1 cellular context compared by ENCODE assay signal in the genomic region with DNA sequence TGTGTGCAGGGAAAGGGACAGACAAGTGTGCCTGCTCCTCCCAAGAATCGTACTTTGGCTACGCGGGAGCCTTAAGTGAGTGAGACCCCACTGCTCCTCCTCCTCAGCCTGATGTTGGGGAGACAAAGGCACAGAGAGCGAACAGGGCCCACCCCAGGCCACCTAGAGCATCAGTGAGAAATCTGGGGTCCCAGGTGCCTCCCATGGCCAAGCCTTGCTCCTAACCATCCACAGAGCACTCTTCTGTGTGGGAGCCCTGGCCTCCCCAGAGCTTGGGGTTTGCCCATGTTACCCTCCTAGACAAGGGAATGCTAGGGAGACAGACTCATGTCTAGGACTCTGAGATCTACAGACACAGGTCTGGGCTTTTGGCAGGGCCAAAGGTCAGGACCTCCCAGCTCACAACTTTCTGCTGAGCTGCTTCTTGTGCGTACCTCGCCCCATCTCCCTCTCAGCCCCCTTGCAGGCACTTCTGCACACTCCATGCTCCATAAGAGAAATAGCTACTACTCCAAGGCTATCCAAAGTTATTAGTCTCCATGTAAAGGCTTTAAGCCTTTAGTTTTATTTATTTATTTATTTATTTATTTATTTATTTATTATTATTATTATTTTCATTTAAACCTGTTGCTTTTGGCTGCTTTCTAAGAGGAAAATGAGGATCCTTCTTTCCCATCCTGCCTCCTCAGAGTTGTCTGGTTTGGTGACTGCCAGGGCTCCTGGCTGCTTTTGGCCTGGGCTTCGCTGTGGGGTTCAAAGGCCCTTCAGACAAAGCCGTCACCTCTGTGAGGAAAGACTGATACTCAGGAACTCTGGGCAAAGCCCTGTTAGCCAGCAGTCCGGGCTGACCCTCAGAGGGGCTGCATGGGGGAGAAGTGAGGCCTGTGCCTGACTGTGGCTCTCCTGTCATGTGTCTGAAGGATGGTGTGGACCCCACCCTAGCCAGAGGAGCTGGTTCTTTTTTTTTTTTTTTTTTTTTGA.
TF ChIP-seq lines count a peak whose summit lies in the region.

No MANE protein-coding gene starts in this region.

TF ChIP-seq in HEK293, 187 proteins besides CTCF, POLR2A, EP300 and RAD21 (continued from another document):
- TF ChIP-seq, protein P1, sequence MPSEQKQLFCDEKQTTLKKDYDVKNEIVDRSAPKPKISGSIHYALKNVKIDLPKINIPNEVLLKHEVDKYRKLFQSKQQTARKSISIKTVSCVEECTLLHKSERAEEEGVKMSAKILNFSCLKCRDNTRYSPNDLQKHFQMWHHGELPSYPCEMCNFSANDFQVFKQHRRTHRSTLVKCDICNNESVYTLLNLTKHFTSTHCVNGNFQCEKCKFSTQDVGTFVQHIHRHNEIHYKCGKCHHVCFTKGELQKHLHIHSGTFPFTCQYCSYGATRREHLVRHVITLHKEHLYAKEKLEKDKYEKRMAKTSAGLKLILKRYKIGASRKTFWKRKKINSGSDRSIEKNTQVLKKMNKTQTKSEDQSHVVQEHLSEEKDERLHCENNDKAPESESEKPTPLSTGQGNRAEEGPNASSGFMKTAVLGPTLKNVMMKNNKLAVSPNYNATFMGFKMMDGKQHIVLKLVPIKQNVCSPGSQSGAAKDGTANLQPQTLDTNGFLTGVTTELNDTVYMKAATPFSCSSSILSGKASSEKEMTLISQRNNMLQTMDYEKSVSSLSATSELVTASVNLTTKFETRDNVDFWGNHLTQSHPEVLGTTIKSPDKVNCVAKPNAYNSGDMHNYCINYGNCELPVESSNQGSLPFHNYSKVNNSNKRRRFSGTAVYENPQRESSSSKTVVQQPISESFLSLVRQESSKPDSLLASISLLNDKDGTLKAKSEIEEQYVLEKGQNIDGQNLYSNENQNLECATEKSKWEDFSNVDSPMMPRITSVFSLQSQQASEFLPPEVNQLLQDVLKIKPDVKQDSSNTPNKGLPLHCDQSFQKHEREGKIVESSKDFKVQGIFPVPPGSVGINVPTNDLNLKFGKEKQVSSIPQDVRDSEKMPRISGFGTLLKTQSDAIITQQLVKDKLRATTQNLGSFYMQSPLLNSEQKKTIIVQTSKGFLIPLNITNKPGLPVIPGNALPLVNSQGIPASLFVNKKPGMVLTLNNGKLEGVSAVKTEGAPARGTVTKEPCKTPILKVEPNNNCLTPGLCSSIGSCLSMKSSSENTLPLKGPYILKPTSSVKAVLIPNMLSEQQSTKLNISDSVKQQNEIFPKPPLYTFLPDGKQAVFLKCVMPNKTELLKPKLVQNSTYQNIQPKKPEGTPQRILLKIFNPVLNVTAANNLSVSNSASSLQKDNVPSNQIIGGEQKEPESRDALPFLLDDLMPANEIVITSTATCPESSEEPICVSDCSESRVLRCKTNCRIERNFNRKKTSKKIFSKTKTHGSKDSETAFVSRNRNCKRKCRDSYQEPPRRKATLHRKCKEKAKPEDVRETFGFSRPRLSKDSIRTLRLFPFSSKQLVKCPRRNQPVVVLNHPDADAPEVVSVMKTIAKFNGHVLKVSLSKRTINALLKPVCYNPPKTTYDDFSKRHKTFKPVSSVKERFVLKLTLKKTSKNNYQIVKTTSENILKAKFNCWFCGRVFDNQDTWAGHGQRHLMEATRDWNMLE (tag by site-specific recombination; conservative IDR thresholded peaks at IDR 0.05; ENCODE audit: low read depth), result peak; percentile 52; the same call in 1 of the 2 replicates
- TF ChIP-seq ZNF146 (tag by site-specific recombination; IDR thresholded peaks at IDR 0.05) (no peak), SP7 (tag by site-specific recombination; IDR thresholded peaks at IDR 0.05) (no peak), ZNF768 (tag by site-specific recombination; IDR thresholded peaks at IDR 0.05) (no peak), GLI2 (tag by site-specific recombination; IDR thresholded peaks at IDR 0.05; ENCODE audit: borderline replicate concordance, low read depth) (no peak), ZFP69B (tag by site-specific recombination; IDR thresholded peaks at IDR 0.05) (no peak), KLF7 (tag by site-specific recombination; IDR thresholded peaks at IDR 0.05; ENCODE audit: borderline replicate concordance) (no peak), ZBTB20 (tag by site-specific recombination; IDR thresholded peaks at IDR 0.05) (no peak), SALL2 (tag by site-specific recombination; IDR thresholded peaks at IDR 0.05; ENCODE audit: borderline replicate concordance) (no peak), ZNF785 (tag by site-specific recombination; IDR thresholded peaks at IDR 0.05) (no peak), ZFP37 (tag by site-specific recombination; IDR thresholded peaks at IDR 0.05) (no peak), ZNF426 (tag by site-specific recombination; IDR thresholded peaks at IDR 0.05) (peak; percentile 43), KLF16 (tag by site-specific recombination; IDR thresholded peaks at IDR 0.05) (no peak), ZNF596 (tag by site-specific recombination; IDR thresholded peaks at IDR 0.05) (no peak), ZBTB21 (tag by site-specific recombination; IDR thresholded peaks at IDR 0.05) (no peak), HOXA7 (CRISPR knock-in tag; IDR thresholded peaks at IDR 0.05; ENCODE audit: borderline replicate concordance) (no peak), PRDM1 (tag by site-specific recombination; IDR thresholded peaks at IDR 0.05) (no peak), ZNF37A (tag by site-specific recombination; IDR thresholded peaks at IDR 0.05) (no peak), ZNF571 (tag by site-specific recombination; IDR thresholded peaks at IDR 0.05) (no peak), ZNF266 (tag by site-specific recombination; IDR thresholded peaks at IDR 0.05; ENCODE audit: low read depth) (no peak), YY2 (tag by site-specific recombination; IDR thresholded peaks at IDR 0.05) (no peak), ZNF76 (tag by site-specific recombination; IDR thresholded peaks at IDR 0.05; ENCODE audit: borderline replicate concordance, low read depth) (no peak), ZNF138 (tag by site-specific recombination; IDR thresholded peaks at IDR 0.05; ENCODE audit: borderline replicate concordance) (no peak), ZNF16 (tag by site-specific recombination; IDR thresholded peaks at IDR 0.05; ENCODE audit: low read depth) (no peak)
- TF ChIP-seq, protein P2, sequence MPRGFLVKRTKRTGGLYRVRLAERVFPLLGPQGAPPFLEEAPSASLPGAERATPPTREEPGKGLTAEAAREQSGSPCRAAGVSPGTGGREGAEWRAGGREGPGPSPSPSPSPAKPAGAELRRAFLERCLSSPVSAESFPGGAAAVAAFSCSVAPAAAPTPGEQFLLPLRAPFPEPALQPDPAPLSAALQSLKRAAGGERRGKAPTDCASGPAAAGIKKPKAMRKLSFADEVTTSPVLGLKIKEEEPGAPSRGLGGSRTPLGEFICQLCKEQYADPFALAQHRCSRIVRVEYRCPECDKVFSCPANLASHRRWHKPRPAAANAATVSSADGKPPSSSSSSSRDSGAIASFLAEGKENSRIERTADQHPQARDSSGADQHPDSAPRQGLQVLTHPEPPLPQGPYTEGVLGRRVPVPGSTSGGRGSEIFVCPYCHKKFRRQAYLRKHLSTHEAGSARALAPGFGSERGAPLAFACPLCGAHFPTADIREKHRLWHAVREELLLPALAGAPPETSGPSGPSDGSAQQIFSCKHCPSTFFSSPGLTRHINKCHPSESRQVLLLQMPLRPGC (tag by site-specific recombination; IDR thresholded peaks at IDR 0.05), result no peak
- TF ChIP-seq, protein P3, sequence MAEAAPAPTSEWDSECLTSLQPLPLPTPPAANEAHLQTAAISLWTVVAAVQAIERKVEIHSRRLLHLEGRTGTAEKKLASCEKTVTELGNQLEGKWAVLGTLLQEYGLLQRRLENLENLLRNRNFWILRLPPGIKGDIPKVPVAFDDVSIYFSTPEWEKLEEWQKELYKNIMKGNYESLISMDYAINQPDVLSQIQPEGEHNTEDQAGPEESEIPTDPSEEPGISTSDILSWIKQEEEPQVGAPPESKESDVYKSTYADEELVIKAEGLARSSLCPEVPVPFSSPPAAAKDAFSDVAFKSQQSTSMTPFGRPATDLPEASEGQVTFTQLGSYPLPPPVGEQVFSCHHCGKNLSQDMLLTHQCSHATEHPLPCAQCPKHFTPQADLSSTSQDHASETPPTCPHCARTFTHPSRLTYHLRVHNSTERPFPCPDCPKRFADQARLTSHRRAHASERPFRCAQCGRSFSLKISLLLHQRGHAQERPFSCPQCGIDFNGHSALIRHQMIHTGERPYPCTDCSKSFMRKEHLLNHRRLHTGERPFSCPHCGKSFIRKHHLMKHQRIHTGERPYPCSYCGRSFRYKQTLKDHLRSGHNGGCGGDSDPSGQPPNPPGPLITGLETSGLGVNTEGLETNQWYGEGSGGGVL (tag by site-specific recombination; IDR thresholded peaks at IDR 0.05), result no peak
- TF ChIP-seq, protein P4, sequence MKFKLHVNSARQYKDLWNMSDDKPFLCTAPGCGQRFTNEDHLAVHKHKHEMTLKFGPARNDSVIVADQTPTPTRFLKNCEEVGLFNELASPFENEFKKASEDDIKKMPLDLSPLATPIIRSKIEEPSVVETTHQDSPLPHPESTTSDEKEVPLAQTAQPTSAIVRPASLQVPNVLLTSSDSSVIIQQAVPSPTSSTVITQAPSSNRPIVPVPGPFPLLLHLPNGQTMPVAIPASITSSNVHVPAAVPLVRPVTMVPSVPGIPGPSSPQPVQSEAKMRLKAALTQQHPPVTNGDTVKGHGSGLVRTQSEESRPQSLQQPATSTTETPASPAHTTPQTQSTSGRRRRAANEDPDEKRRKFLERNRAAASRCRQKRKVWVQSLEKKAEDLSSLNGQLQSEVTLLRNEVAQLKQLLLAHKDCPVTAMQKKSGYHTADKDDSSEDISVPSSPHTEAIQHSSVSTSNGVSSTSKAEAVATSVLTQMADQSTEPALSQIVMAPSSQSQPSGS (tag by site-specific recombination; IDR thresholded peaks at IDR 0.05; ENCODE audit: low read depth), result no peak
- TF ChIP-seq, protein P5, sequence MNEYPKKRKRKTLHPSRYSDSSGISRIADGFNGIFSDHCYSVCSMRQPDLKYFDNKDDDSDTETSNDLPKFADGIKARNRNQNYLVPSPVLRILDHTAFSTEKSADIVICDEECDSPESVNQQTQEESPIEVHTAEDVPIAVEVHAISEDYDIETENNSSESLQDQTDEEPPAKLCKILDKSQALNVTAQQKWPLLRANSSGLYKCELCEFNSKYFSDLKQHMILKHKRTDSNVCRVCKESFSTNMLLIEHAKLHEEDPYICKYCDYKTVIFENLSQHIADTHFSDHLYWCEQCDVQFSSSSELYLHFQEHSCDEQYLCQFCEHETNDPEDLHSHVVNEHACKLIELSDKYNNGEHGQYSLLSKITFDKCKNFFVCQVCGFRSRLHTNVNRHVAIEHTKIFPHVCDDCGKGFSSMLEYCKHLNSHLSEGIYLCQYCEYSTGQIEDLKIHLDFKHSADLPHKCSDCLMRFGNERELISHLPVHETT (tag by site-specific recombination; IDR thresholded peaks at IDR 0.05), result no peak
- TF ChIP-seq, protein P6, sequence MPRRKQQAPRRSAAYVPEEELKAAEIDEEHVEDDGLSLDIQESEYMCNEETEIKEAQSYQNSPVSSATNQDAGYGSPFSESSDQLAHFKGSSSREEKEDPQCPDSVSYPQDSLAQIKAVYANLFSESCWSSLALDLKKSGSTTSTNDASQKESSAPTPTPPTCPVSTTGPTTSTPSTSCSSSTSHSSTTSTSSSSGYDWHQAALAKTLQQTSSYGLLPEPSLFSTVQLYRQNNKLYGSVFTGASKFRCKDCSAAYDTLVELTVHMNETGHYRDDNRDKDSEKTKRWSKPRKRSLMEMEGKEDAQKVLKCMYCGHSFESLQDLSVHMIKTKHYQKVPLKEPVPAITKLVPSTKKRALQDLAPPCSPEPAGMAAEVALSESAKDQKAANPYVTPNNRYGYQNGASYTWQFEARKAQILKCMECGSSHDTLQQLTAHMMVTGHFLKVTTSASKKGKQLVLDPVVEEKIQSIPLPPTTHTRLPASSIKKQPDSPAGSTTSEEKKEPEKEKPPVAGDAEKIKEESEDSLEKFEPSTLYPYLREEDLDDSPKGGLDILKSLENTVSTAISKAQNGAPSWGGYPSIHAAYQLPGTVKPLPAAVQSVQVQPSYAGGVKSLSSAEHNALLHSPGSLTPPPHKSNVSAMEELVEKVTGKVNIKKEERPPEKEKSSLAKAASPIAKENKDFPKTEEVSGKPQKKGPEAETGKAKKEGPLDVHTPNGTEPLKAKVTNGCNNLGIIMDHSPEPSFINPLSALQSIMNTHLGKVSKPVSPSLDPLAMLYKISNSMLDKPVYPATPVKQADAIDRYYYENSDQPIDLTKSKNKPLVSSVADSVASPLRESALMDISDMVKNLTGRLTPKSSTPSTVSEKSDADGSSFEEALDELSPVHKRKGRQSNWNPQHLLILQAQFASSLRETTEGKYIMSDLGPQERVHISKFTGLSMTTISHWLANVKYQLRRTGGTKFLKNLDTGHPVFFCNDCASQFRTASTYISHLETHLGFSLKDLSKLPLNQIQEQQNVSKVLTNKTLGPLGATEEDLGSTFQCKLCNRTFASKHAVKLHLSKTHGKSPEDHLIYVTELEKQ (tag by site-specific recombination; IDR thresholded peaks at IDR 0.05; ENCODE audit: borderline replicate concordance), result no peak
- TF ChIP-seq, protein P7, sequence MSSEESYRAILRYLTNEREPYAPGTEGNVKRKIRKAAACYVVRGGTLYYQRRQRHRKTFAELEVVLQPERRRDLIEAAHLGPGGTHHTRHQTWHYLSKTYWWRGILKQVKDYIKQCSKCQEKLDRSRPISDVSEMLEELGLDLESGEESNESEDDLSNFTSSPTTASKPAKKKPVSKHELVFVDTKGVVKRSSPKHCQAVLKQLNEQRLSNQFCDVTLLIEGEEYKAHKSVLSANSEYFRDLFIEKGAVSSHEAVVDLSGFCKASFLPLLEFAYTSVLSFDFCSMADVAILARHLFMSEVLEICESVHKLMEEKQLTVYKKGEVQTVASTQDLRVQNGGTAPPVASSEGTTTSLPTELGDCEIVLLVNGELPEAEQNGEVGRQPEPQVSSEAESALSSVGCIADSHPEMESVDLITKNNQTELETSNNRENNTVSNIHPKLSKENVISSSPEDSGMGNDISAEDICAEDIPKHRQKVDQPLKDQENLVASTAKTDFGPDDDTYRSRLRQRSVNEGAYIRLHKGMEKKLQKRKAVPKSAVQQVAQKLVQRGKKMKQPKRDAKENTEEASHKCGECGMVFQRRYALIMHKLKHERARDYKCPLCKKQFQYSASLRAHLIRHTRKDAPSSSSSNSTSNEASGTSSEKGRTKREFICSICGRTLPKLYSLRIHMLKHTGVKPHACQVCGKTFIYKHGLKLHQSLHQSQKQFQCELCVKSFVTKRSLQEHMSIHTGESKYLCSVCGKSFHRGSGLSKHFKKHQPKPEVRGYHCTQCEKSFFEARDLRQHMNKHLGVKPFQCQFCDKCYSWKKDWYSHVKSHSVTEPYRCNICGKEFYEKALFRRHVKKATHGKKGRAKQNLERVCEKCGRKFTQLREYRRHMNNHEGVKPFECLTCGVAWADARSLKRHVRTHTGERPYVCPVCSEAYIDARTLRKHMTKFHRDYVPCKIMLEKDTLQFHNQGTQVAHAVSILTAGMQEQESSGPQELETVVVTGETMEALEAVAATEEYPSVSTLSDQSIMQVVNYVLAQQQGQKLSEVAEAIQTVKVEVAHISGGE (tag by site-specific recombination; conservative IDR thresholded peaks at IDR 0.05; ENCODE audit: low read depth), result peak; percentile 53
TF ChIP-seq in HEK293: peak in this region for 7.
